ENCODE assay signal across 17 cellular contexts in the genomic region with DNA sequence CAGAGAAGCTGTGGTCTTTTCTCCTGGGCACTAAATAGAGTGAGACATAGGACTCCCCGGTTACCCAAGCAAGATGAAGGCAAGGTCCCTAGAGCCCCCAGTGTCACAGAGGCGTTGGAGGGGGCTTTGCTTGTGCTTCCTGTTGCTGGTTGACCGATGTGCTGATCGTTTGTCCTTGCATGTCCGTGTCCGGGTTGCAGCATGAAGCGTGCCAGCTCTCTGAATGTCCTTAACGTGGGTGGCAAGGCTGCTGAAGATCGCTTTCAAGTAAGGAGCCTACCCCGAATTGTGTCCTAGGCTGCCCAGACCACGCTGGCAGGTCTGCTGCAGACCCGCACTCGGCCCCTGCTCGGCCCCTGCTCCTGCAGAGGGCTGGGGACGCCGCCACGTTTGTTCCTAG. TPM values are rescaled to one million over a fixed set of nuclear protein-coding genes. Genes with fewer than 3 reads are reported as not detected.
A peak's percentile ranks its signal among the peaks of the same experiment; 100 is the strongest.
DNase-seq lines count a peak whose midpoint lies in the region; ATAC-seq and TF ChIP-seq lines count a peak whose summit lies in the region.
"Had no signal": no experiment of that assay in that cellular context is flagged by ENCODE, and none has a peak within 500 bp of the region (broad histone marks: within the 10 kb centered on the region; RNA-seq: fewer than 3 reads in every experiment).

No MANE protein-coding gene starts in this region.

- H3K4me3 ChIP-seq in osteoblast (ENCODE audit: insufficient read depth, low read length) = no peak overlapping the region
- H3K4me3 ChIP-seq: MG63 had no signal

- peaks cover 24% of the 10 kb centered on the region for H4K20me1 ChIP-seq in osteoblast (ENCODE audit: insufficient read depth, low read length)

- ATAC-seq in GM18868 (IDR thresholded peaks at IDR 0.05; ENCODE audit: unreplicated experiment) (peak; percentile 19), GM21619 (IDR thresholded peaks at IDR 0.05; ENCODE audit: unreplicated experiment) (peak; percentile 22), HG03196 (IDR thresholded peaks at IDR 0.05; ENCODE audit: unreplicated experiment) (peak; percentile 33), omental fat pad (ENCODE audit: low FRiP score) (no peak)
- ATAC-seq: activated CD8-positive, alpha-beta T cell treated with anti-CD3 and anti-CD28 coated beads, Interleukin-2, amount 10 ng/mL, durations not matched to agents 7 days and 5 days; Panc1 had no signal

- TF ChIP-seq CTCF in osteoblast (IDR thresholded peaks at IDR 0.05; ENCODE audit: extremely low read depth, low read depth, low read length) = no peak
- no peak for TF ChIP-seq CTCF in omental fat pad (IDR thresholded peaks at IDR 0.05)

- peaks cover 14% of the 10 kb centered on the region for H3K4me1 ChIP-seq in osteoblast (ENCODE audit: insufficient read depth, low read length)
- H3K4me1 ChIP-seq: parathyroid adenoma had no signal

- H3K9me3 ChIP-seq in osteoblast (ENCODE audit: low read depth, low read length) = no peaks in the 10 kb centered on the region
- H3K9me3 ChIP-seq: MG63 had no signal

- no peak overlapping the region for H3K27ac ChIP-seq in osteoblast (ENCODE audit: low read depth, low read length)
- H3K27ac ChIP-seq: parathyroid adenoma had no signal

- H3K27me3 ChIP-seq in osteoblast (ENCODE audit: insufficient read depth, low read length) = no peaks in the 10 kb centered on the region
- H3K27me3 ChIP-seq: MG63 had no signal

- H3K4me2 ChIP-seq in osteoblast (ENCODE audit: insufficient read depth, low read length) = no peak overlapping the region

- DNase-seq in osteoblast (ENCODE audit: insufficient read length, low spot score, missing footprints) = peak; percentile 21
- DNase-seq in cortex of kidney (lab: John Stamatoyannopoulos, UW) = no peak
- no peak for DNase-seq in omental fat pad (ENCODE audit: low spot score)
- no peak for DNase-seq in NCI-H1436 treated with DMSO at 0.1 percent for 48 hours (lab: John Stamatoyannopoulos, UW)
- DNase-seq in stimulated activated CD4-positive, alpha-beta T cell treated with anti-CD3 and anti-CD28 coated beads, Interleukin-4, amount 100 ng/mL, for 24 hours = no peak
- DNase-seq: activated CD8-positive, alpha-beta T cell treated with anti-CD3 and anti-CD28 coated beads, Interleukin-2, amount 10 ng/mL, durations not matched to agents 7 days and 5 days; activated naive CD4-positive, alpha-beta T cell treated with anti-CD3 and anti-CD28 coated beads, Interleukin-2, amount 10 ng/mL, durations not matched to agents 7 days and 5 days; CD4-positive, alpha-beta memory T cell; erythroblast; MG63; NCI-H345; stimulated activated naive CD4-positive, alpha-beta T cell had no signal

- H3K36me3 ChIP-seq in osteoblast (ENCODE audit: insufficient read depth, low read length) = peaks cover 60% of the 10 kb centered on the region

- H3K79me2 ChIP-seq in osteoblast (ENCODE audit: insufficient read depth, low read length) = peaks cover 83% of the 10 kb centered on the region

- H2AFZ ChIP-seq in osteoblast (ENCODE audit: low read length) = no peak overlapping the region
- H2AFZ ChIP-seq: parathyroid adenoma had no signal

RNA-seq across cellular contexts. Expression of a gene that starts 23.1 kb away (rescaled TPM):
- total RNA-seq in osteoblast = 4.3 and 5.0 TPM in 2 replicates
- total RNA-seq in omental fat pad = 1 to 10 TPM; 2.7 to 8.2 (median 4.0) TPM

RNA-seq across cellular contexts. Expression of a gene that starts 23.5 kb away (rescaled TPM):
- total RNA-seq in osteoblast = 36.9 and 39.8 TPM in 2 replicates
- 100 to 1,000 TPM in 2 of 4 donors, 10 to 100 TPM in 2; 66.1 to 145 (median 97.1) TPM for total RNA-seq in omental fat pad
